9 cellular contexts compared by ENCODE assay signal in the genomic region with DNA sequence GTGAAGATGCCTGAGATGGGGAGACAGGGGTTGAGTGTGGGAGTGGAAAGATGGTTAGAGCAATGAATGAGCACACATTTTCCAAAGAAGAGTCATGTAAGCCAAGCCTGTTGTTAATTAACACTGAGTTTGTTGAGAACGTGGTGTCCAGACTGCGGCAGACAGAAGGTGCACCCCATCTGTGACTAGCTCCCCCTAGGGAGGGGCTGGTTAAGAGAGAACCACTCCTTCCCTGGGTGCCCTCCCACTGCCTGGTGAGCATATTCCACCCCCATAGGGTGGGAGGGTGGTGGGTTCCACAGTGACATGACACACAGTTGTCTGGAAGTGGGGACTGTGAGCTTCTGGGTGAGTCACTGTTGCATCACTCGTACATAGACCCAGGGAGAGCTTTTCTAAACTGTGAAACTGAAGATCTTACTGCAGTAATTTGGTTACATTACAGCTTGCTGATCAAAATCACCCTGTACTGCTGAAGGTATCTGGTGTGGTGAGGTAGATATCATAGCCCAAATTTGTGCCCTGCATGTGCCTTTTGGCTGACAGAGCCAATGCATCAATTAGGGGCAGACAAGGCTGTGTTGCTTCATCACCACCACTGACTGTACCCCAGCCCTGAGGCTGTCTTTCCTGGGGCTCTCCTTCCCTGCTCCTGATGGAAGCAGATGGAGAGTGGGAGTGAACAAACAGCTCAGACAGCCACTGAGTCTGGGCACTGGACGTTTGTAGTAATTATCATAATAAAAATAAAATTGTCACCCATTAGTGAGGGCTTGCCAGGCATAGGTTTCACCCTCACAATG.
A peak's percentile ranks its signal among the peaks of the same experiment; 100 is the strongest.
DNase-seq lines count a peak whose midpoint lies in the region.
"Had no signal": no experiment of that assay in that cellular context is flagged by ENCODE, and none has a peak within 500 bp of the region (broad histone marks: within the 10 kb centered on the region; RNA-seq: fewer than 3 reads in every experiment).

No MANE protein-coding gene starts in this region.

- peak; percentile 87 for DNase-seq in HT1080 (ENCODE audit: low read depth)
- peak in 2 of 3 experiments; percentile 32 to 33 for DNase-seq in activated CD8-positive, alpha-beta memory T cell treated with anti-CD3 and anti-CD28 coated beads for 48 hours (ENCODE audit: low read depth in 2 of 3, low spot score in 2 of 3)
- peak; percentile 31 to 92 (median 71) for DNase-seq in head of caudate nucleus
- DNase-seq in stimulated activated CD8-positive, alpha-beta memory T cell treated with anti-CD3 and anti-CD28 coated beads, Interleukin-4, amount 100 ng/mL, for 24 hours (ENCODE audit: low read depth) = peak; percentile 37
- DNase-seq in NCI-H1417 (lab: John Stamatoyannopoulos, UW) = no peak
- DNase-seq in NCI-H128 (lab: John Stamatoyannopoulos, UW; ENCODE audit: unreplicated experiment) = no peak
- DNase-seq in cerebellar nuclear complex (lab: John Stamatoyannopoulos, UW) = no peak
- DNase-seq: activated naive CD8-positive, alpha-beta T cell treated with anti-CD3 and anti-CD28 coated beads, Interleukin-2, amount 10 ng/mL, durations not matched to agents 7 days and 5 days; NCI-H187 treated with DMSO at 0.1 percent for 48 hours had no signal

- intact Hi-C loops in head of caudate nucleus (cut with DNase I) = no loop called here

Comparison
In these comparisons a context has a peak if more than half of its experiments do, and no peak if none do; other contexts are left out.
1. DNase-seq: peak in HT1080 (single experiment), activated CD8-positive, alpha-beta memory T cell treated with anti-CD3 and anti-CD28 coated beads for 48 hours (2 of 3), head of caudate nucleus (42 of 42) and stimulated activated CD8-positive, alpha-beta memory T cell treated with anti-CD3 and anti-CD28 coated beads, Interleukin-4, amount 100 ng/mL, for 24 hours (single experiment); none in NCI-H1417 (0 of 3), NCI-H128 (single experiment) and cerebellar nuclear complex (0 of 2).